8 cellular contexts compared by ENCODE assay signal in the genomic region with DNA sequence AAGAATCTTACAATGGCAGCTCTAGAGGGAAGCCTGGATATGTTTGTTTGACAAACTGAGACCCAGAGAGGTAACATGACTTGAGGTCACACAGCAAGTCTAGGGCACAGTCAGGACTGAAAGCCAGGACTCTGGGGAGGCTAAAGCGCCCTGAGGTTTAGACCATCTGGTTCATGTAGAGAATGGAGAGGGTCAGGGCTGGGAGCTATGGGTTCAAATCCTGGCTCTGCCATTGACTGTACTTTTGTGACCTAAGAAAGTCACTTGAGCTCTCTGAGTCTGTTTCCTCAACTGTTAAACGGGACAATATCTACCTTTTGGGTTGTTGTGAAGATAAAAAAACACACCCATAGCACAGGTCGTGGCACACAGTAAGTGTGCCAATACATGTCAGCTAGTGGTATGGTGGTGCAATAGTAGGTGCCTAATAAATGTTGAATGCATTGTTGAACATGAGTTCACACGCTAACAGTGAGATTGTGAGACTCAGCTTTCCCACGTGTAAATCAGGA. TPM values are rescaled to one million over a fixed set of nuclear protein-coding genes. Genes with fewer than 3 reads are reported as not detected.
DNase-seq lines count a peak whose midpoint lies in the region; ATAC-seq and TF ChIP-seq lines count a peak whose summit lies in the region.

No MANE protein-coding gene starts in this region.

- WGBS in transverse colon (ENCODE audit: low coverage in 1 of 2), 2 donors: 18 to 38% methylated on average over 4 to 5 of the region's 5 CpGs

- no peak overlapping the region for H3K27ac Mint-ChIP-seq in activated naive CD4-positive, alpha-beta T cell treated with anti-CD3 and anti-CD28 coated beads for 36 hours

- no peaks in the 10 kb centered on the region for H3K9me3 Mint-ChIP-seq in activated naive CD4-positive, alpha-beta T cell treated with anti-CD3 and anti-CD28 coated beads for 36 hours

- intact Hi-C loops in activated naive CD4-positive, alpha-beta T cell treated with anti-CD3 and anti-CD28 coated beads for 36 hours (cut with micrococcal nuclease): no loop called here
- intact Hi-C loops in lower lobe of right lung (cut with DNase I): no loop called here
- intact Hi-C loops in transverse colon (cut with DNase I; ENCODE audit: low total_unique reads): no loop called here

- peaks cover 10% of the 10 kb centered on the region for H3K4me1 Mint-ChIP-seq in activated naive CD4-positive, alpha-beta T cell treated with anti-CD3 and anti-CD28 coated beads for 36 hours (ENCODE audit: low read depth)

- H3K27me3 ChIP-seq in lower lobe of right lung (ENCODE audit: low read depth): no peaks in the 10 kb centered on the region
- H3K27me3 ChIP-seq in transverse colon: no peaks in the 10 kb centered on the region

- CTCF ChIA-PET in activated naive CD4-positive, alpha-beta T cell treated with anti-CD3 and anti-CD28 coated beads for 36 hours (lab: Charles Lee): interaction anchor here (0.9 to 7.9 kb wide), 2 partner anchors 141 to 391 kb away, joined by 6 to 49 read pairs; no protein-coding TSS in a partner anchor

- H3K9me3 ChIP-seq in lower lobe of right lung (no peaks in the 10 kb centered on the region), transverse colon (no peaks in the 10 kb centered on the region)

- H3K36me3 ChIP-seq in lower lobe of right lung (no peaks in the 10 kb centered on the region), transverse colon (no peaks in the 10 kb centered on the region)

- no peaks in the 10 kb centered on the region for H3K36me3 Mint-ChIP-seq in activated naive CD4-positive, alpha-beta T cell treated with anti-CD3 and anti-CD28 coated beads for 36 hours (ENCODE audit: low read depth)

- TF ChIP-seq CTCF in astrocyte of the cerebellum (IDR thresholded peaks at IDR 0.05; ENCODE audit: low read depth, low read length, missing control alignments): no peak
- no peak for TF ChIP-seq CTCF in lower lobe of right lung (IDR thresholded peaks at IDR 0.05)
- TF ChIP-seq CTCF in transverse colon (IDR thresholded peaks at IDR 0.05): no peak

- in situ Hi-C loops in astrocyte of the cerebellum (cut with HindIII; ENCODE audit: low sequenced_read_pairs) (no loop called here), transverse colon (cut with MboI; ENCODE audit: low pct_ligation_motif_present in 1 of 4, low pct_unique_long_range_greater_than_20kb in 1 of 4, low sequenced_read_pairs in 3 of 4) (loop anchor here in 3 of 4 donors (25.0 kb wide), 2 partner anchors 141 to 391 kb away; partner anchors contain the start of genes MAP1LC3A (in 2 of the 3) and AHCY (in 1 of the 3))

- H3K27ac ChIP-seq in lower lobe of right lung (no peak overlapping the region), transverse colon (peak overlapping the region; percentile 98 to 100 (median 100))

- peak overlapping the region; percentile 90 for H3K4me3 Mint-ChIP-seq in activated naive CD4-positive, alpha-beta T cell treated with anti-CD3 and anti-CD28 coated beads for 36 hours

- peak overlapping the region; percentile 68 for H3K4me3 ChIP-seq in astrocyte of the cerebellum (ENCODE audit: low read depth, low read length)
- H3K4me3 ChIP-seq in lower lobe of right lung: peak overlapping the region; percentile 70
- H3K4me3 ChIP-seq in transverse colon: peak overlapping the region in 3 of 4 donors; percentile 69 to 97 (median 80)

- DNase-seq in activated naive CD4-positive, alpha-beta T cell treated with anti-CD3 and anti-CD28 coated beads for 36 hours: no peak
- no peak for DNase-seq in activated naive CD4-positive, alpha-beta T cell treated with Interleukin-2 at 50 U/mL for 16 hours
- DNase-seq in astrocyte of the cerebellum (ENCODE audit: low read depth) (no peak), lower lobe of right lung (no peak), transverse colon (no peak), iPS-NIHi7 (ENCODE audit: extremely low spot score) (no peak), NCI-H748 treated with DMSO at 0.1 percent for 48 hours (lab: John Stamatoyannopoulos, UW) (no peak), GM03348 (ENCODE audit: low spot score) (no peak)

- H3K4me1 ChIP-seq in lower lobe of right lung: peaks cover 20% of the 10 kb centered on the region
- peaks cover 16 to 40% (median 31%) of the 10 kb centered on the region in 4 donors for H3K4me1 ChIP-seq in transverse colon

- ATAC-seq in lower lobe of right lung: no peak

- H3K27me3 Mint-ChIP-seq in activated naive CD4-positive, alpha-beta T cell treated with anti-CD3 and anti-CD28 coated beads for 36 hours (ENCODE audit: low read depth): peaks cover 6% of the 10 kb centered on the region

- no peak for TF ChIP-seq POLR2A in transverse colon (IDR thresholded peaks at IDR 0.05)

- no peak for TF ChIP-seq EP300 in transverse colon (IDR thresholded peaks at IDR 0.05; ENCODE audit: low read depth)

RNA-seq across cellular contexts. Expression of gene TP53INP2, which starts 1.0 kb away (rescaled TPM):
- 1 to 10 TPM; 1.9 TPM for total RNA-seq in activated naive CD4-positive, alpha-beta T cell treated with anti-CD3 and anti-CD28 coated beads for 36 hours
- total RNA-seq in lower lobe of right lung: 13.6 TPM
- total RNA-seq in transverse colon: 10 to 100 TPM; 12.9 to 80.8 (median 57.9) TPM

RNA-seq across cellular contexts. Expression of gene PIGU, which starts 26.2 kb away (rescaled TPM):
- 10 to 100 TPM; 18.8 to 18.9 TPM for total RNA-seq in activated naive CD4-positive, alpha-beta T cell treated with anti-CD3 and anti-CD28 coated beads for 36 hours
- total RNA-seq in lower lobe of right lung: 13.8 TPM
- total RNA-seq in transverse colon: 10 to 100 TPM in 3 of 4 donors, 1 to 10 TPM in 1; 4.1 to 28.7 (median 16.8) TPM
